ENCODE assay signal across 37 cellular contexts in genomic region chr4:3741217-3742011, GRCh38. TPM values are rescaled to one million over a fixed set of nuclear protein-coding genes. Genes with fewer than 3 reads are reported as not detected.
"Had no signal": no experiment of that assay in that cellular context is flagged by ENCODE, and none has a peak within 500 bp of the region (broad histone marks: within the 10 kb centered on the region; RNA-seq: fewer than 3 reads in every experiment).

No MANE protein-coding gene starts in this region.

- H3K4me1 Mint-ChIP-seq: activated CD4-positive, alpha-beta T cell treated with anti-CD3 and anti-CD28 coated beads for 36 hours; activated CD4-positive, alpha-beta T cell treated with anti-CD3 and anti-CD28 coated beads, Interleukin-2, amount 10 ng/mL, durations not matched to agents 24 days and 14 days; activated CD8-positive, alpha-beta memory T cell treated with anti-CD3 and anti-CD28 coated beads, Interleukin-2, amount 10 ng/mL, durations not matched to agents 7 days and 5 days; activated naive CD4-positive, alpha-beta T cell treated with anti-CD3 and anti-CD28 coated beads, Interleukin-2, amount 50 U/mL, for 24 hours; activated naive CD8-positive, alpha-beta T cell treated with anti-CD3 and anti-CD28 coated beads for 36 hours; activated naive CD8-positive, alpha-beta T cell treated with anti-CD3 and anti-CD28 coated beads, Interleukin-2, amount 50 U/mL, for 24 hours had no signal

- H3K9me3 Mint-ChIP-seq: activated naive CD8-positive, alpha-beta T cell treated with anti-CD3 and anti-CD28 coated beads, Interleukin-2, amount 50 U/mL, for 24 hours had no signal

- ATAC-seq: activated CD4-positive, alpha-beta T cell treated with anti-CD3 and anti-CD28 coated beads for 36 hours; activated CD8-positive, alpha-beta memory T cell treated with anti-CD3 and anti-CD28 coated beads, Interleukin-2, amount 10 ng/mL, durations not matched to agents 7 days and 5 days; activated CD8-positive, alpha-beta T cell treated with anti-CD3 and anti-CD28 coated beads, Interleukin-2, amount 10 ng/mL, durations not matched to agents 7 days and 5 days; activated naive CD8-positive, alpha-beta T cell treated with anti-CD3 and anti-CD28 coated beads, Interleukin-2, amount 50 U/mL, for 24 hours; gastroesophageal sphincter; T-helper 17 cell had no signal

- FAIRE-seq: endometrium, endothelial cell of umbilical vein had no signal

- H3K4me3 Mint-ChIP-seq: activated CD4-positive, alpha-beta memory T cell treated with anti-CD3 and anti-CD28 coated beads for 36 hours; activated CD4-positive, alpha-beta T cell treated with anti-CD3 and anti-CD28 coated beads for 36 hours; activated CD4-positive, alpha-beta T cell treated with anti-CD3 and anti-CD28 coated beads, Interleukin-2, amount 10 ng/mL, durations not matched to agents 24 days and 14 days; activated CD8-positive, alpha-beta memory T cell treated with anti-CD3 and anti-CD28 coated beads, Interleukin-2, amount 10 ng/mL, durations not matched to agents 7 days and 5 days; activated CD8-positive, alpha-beta T cell treated with anti-CD3 and anti-CD28 coated beads, Interleukin-2, amount 10 ng/mL, durations not matched to agents 7 days and 5 days; activated naive CD4-positive, alpha-beta T cell treated with anti-CD3 and anti-CD28 coated beads for 36 hours; activated naive CD4-positive, alpha-beta T cell treated with anti-CD3 and anti-CD28 coated beads, Interleukin-2, amount 50 U/mL, for 24 hours; activated naive CD8-positive, alpha-beta T cell treated with anti-CD3 and anti-CD28 coated beads for 36 hours; activated naive CD8-positive, alpha-beta T cell treated with anti-CD3 and anti-CD28 coated beads, Interleukin-2, amount 50 U/mL, for 24 hours; activated T-helper 1 cell treated with anti-CD3 and anti-CD28 coated beads, Interleukin-12 subunit alpha, Interleukin-12 subunit beta, Interleukin-2, Interleukin-4 antibody, amounts not matched to agents 30 ng/mL and 10 ng/mL and 1 ng/mL, durations not matched to agents 14 hours and 24 hours and 36 hours; brain; T-helper 17 cell; T-helper 2 cell treated with Interferon-gamma antibody and Interleukin-4, amounts not matched to agents 5 μg/mL and 100 μg/mL, for 36 hours had no signal

- DNase-seq: activated CD4-positive, alpha-beta memory T cell treated with anti-CD3 and anti-CD28 coated beads for 36 hours; activated CD4-positive, alpha-beta T cell treated with anti-CD3 and anti-CD28 coated beads for 36 hours; activated CD4-positive, alpha-beta T cell treated with anti-CD3 and anti-CD28 coated beads, Interleukin-2, amount 10 ng/mL, durations not matched to agents 24 days and 14 days; activated CD4-positive, CD25-positive, alpha-beta regulatory T cell; activated CD4-positive, CD25-positive, alpha-beta regulatory T cell treated with anti-CD3 and anti-CD28 coated beads, Interleukin-2, amount 50 U/mL, for 72 hours; activated CD8-positive, alpha-beta memory T cell treated with anti-CD3 and anti-CD28 coated beads, Interleukin-2, amount 10 ng/mL, durations not matched to agents 7 days and 5 days; activated CD8-positive, alpha-beta memory T cell treated with anti-CD3 and anti-CD28 coated beads, Interleukin-2, amount 50 U/mL, for 4 hours; activated CD8-positive, alpha-beta T cell treated with anti-CD3 and anti-CD28 coated beads, Interleukin-2, amount 10 ng/mL, durations not matched to agents 7 days and 5 days; activated effector memory CD4-positive, alpha-beta T cell treated with anti-CD3 and anti-CD28 coated beads, Interleukin-2, amount 50 U/mL, for 16 hours; activated naive CD4-positive, alpha-beta T cell treated with anti-CD3 and anti-CD28 coated beads for 36 hours; activated naive CD8-positive, alpha-beta T cell treated with anti-CD3 and anti-CD28 coated beads for 36 hours; activated naive CD8-positive, alpha-beta T cell treated with anti-CD3 and anti-CD28 coated beads, Interleukin-2, amount 50 U/mL, for 24 hours; activated T-cell treated with anti-CD3 and anti-CD28 coated beads, Interleukin-2, amount 50 U/mL, for 1 hour; activated T-cell treated with anti-CD3 and anti-CD28 coated beads, Interleukin-2, amount 50 U/mL, for 48 hours; adrenal gland; central memory CD4-positive, alpha-beta T cell; cerebellar nuclear complex; colonic mucosa; effector CD8-positive, alpha-beta T cell; esophagus squamous epithelium; foreskin melanocyte; T-helper 1 cell; T-helper 17 cell; T1000 had no signal

- H3K4me1 ChIP-seq: adrenal gland, breast epithelium, colonic mucosa had no signal

- H3K27me3 ChIP-seq: ascending aorta had no signal

- H3K4me3 ChIP-seq: adrenal gland, ascending aorta, breast epithelium, cardiac muscle cell, colonic mucosa, esophagus squamous epithelium, gastroesophageal sphincter had no signal

- H3K36me3 Mint-ChIP-seq: activated naive CD8-positive, alpha-beta T cell treated with anti-CD3 and anti-CD28 coated beads for 36 hours; brain had no signal

- H3K9me3 ChIP-seq: adrenal gland, ascending aorta, colonic mucosa had no signal

- H3K27ac ChIP-seq: adrenal gland, ascending aorta, breast epithelium, cardiac muscle cell, colonic mucosa, epithelial cell of prostate, esophagus squamous epithelium, gastroesophageal sphincter had no signal

- H3K27ac Mint-ChIP-seq: activated CD4-positive, alpha-beta memory T cell treated with anti-CD3 and anti-CD28 coated beads for 36 hours; activated CD4-positive, alpha-beta T cell treated with anti-CD3 and anti-CD28 coated beads for 36 hours; activated CD4-positive, alpha-beta T cell treated with anti-CD3 and anti-CD28 coated beads, Interleukin-2, amount 10 ng/mL, durations not matched to agents 24 days and 14 days; activated CD8-positive, alpha-beta memory T cell treated with anti-CD3 and anti-CD28 coated beads, Interleukin-2, amount 10 ng/mL, durations not matched to agents 7 days and 5 days; activated CD8-positive, alpha-beta T cell treated with anti-CD3 and anti-CD28 coated beads, Interleukin-2, amount 10 ng/mL, durations not matched to agents 7 days and 5 days; activated naive CD4-positive, alpha-beta T cell treated with anti-CD3 and anti-CD28 coated beads for 36 hours; activated naive CD4-positive, alpha-beta T cell treated with anti-CD3 and anti-CD28 coated beads, Interleukin-2, amount 50 U/mL, for 24 hours; activated naive CD8-positive, alpha-beta T cell treated with anti-CD3 and anti-CD28 coated beads for 36 hours; activated naive CD8-positive, alpha-beta T cell treated with anti-CD3 and anti-CD28 coated beads, Interleukin-2, amount 50 U/mL, for 24 hours; activated T-helper 1 cell treated with anti-CD3 and anti-CD28 coated beads, Interleukin-12 subunit alpha, Interleukin-12 subunit beta, Interleukin-2, Interleukin-4 antibody, amounts not matched to agents 30 ng/mL and 10 ng/mL and 1 ng/mL, durations not matched to agents 14 hours and 24 hours and 36 hours; activated T-helper 2 cell treated with anti-CD3 and anti-CD28 coated beads, Interferon-gamma antibody, Interleukin-2, Interleukin-4, amounts not matched to agents 10 μg/mL and 5 μg/mL and 100 μg/mL, durations not matched to agents 14 hours and 24 hours and 36 hours; brain; T-helper 17 cell; T-helper 2 cell treated with Interferon-gamma antibody and Interleukin-4, amounts not matched to agents 5 μg/mL and 100 μg/mL, for 36 hours had no signal

- H3K36me3 ChIP-seq: adrenal gland, ascending aorta, breast epithelium, cardiac muscle cell, colonic mucosa, esophagus squamous epithelium, gastroesophageal sphincter had no signal

RNA-seq across cellular contexts. Expression of gene ADRA2C, which starts 24.8 kb away (rescaled TPM):
- total RNA-seq: activated CD4-positive, alpha-beta memory T cell treated with anti-CD3 and anti-CD28 coated beads for 36 hours; activated CD4-positive, alpha-beta T cell treated with anti-CD3 and anti-CD28 coated beads for 36 hours; activated CD4-positive, alpha-beta T cell treated with anti-CD3 and anti-CD28 coated beads, Interleukin-2, amount 10 ng/mL, durations not matched to agents 24 days and 14 days; activated CD8-positive, alpha-beta memory T cell treated with anti-CD3 and anti-CD28 coated beads for 36 hours; activated CD8-positive, alpha-beta memory T cell treated with anti-CD3 and anti-CD28 coated beads, Interleukin-2, amount 10 ng/mL, durations not matched to agents 7 days and 5 days; activated CD8-positive, alpha-beta T cell treated with anti-CD3 and anti-CD28 coated beads, Interleukin-2, amount 10 ng/mL, durations not matched to agents 7 days and 5 days; activated naive CD4-positive, alpha-beta T cell treated with anti-CD3 and anti-CD28 coated beads for 36 hours; activated naive CD8-positive, alpha-beta T cell treated with anti-CD3 and anti-CD28 coated beads for 36 hours; activated T-helper 1 cell treated with anti-CD3 and anti-CD28 coated beads, Interleukin-12 subunit alpha, Interleukin-12 subunit beta, Interleukin-2, Interleukin-4 antibody, amounts not matched to agents 30 ng/mL and 10 ng/mL and 1 ng/mL, durations not matched to agents 14 hours and 24 hours and 36 hours; activated T-helper 2 cell treated with anti-CD3 and anti-CD28 coated beads, Interferon-gamma antibody, Interleukin-2, Interleukin-4, amounts not matched to agents 10 μg/mL and 5 μg/mL and 100 μg/mL, durations not matched to agents 14 hours and 24 hours and 36 hours; T-helper 17 cell had no signal
